Comparison of ENCODE assay signal across 10 cellular contexts in genomic region chr6:69719602-69720193, GRCh38.
DNase-seq lines count a peak whose midpoint lies in the region; ATAC-seq lines count a peak whose summit lies in the region.
"Had no signal": no experiment of that assay in that cellular context is flagged by ENCODE, and none has a peak within 500 bp of the region (broad histone marks: within the 10 kb centered on the region; RNA-seq: fewer than 3 reads in every experiment).

No MANE protein-coding gene starts in this region.

- no peaks in the 10 kb centered on the region for H3K9me3 Mint-ChIP-seq in activated CD4-positive, alpha-beta memory T cell treated with anti-CD3 and anti-CD28 coated beads for 36 hours

- intact Hi-C loops in activated CD4-positive, alpha-beta memory T cell treated with anti-CD3 and anti-CD28 coated beads for 36 hours (cut with micrococcal nuclease): loop anchor here (10.0 kb wide), 1 partner anchor 1085 kb away; the partner anchor contains the start of gene ADGRB3

- H3K4me3 Mint-ChIP-seq in activated CD4-positive, alpha-beta memory T cell treated with anti-CD3 and anti-CD28 coated beads for 36 hours: no peak overlapping the region
- H3K4me3 Mint-ChIP-seq: activated naive CD4-positive, alpha-beta T cell treated with anti-CD3 and anti-CD28 coated beads, Interleukin-2, amount 50 U/mL, for 24 hours; CD4-positive, alpha-beta memory T cell had no signal

- peak; percentile 61 for ATAC-seq in HG02623 (IDR thresholded peaks at IDR 0.05; ENCODE audit: unreplicated experiment)

- H3K36me3 Mint-ChIP-seq in activated CD4-positive, alpha-beta memory T cell treated with anti-CD3 and anti-CD28 coated beads for 36 hours: peaks cover 36% of the 10 kb centered on the region

- H3K4me1 Mint-ChIP-seq in activated CD4-positive, alpha-beta memory T cell treated with anti-CD3 and anti-CD28 coated beads for 36 hours (ENCODE audit: low read depth): peaks cover 4% of the 10 kb centered on the region

- POLR2A ChIA-PET in activated CD4-positive, alpha-beta memory T cell treated with anti-CD3 and anti-CD28 coated beads for 36 hours (lab: Charles Lee): no interaction called here

- DNase-seq in NCI-H524 (lab: John Stamatoyannopoulos, UW) (peak; percentile 7 to 74), NCI-H524 treated with DMSO at 0.1 percent for 48 hours (lab: John Stamatoyannopoulos, UW) (no peak), NCI-H748 treated with DMSO at 0.1 percent for 48 hours (lab: John Stamatoyannopoulos, UW) (peak; percentile 5), fibroblast of peridontal ligament (ENCODE audit: extremely low read depth) (peak; percentile 50), globus pallidus (ENCODE audit: low spot score) (no peak), NCI-H1048 (lab: John Stamatoyannopoulos, UW) (no peak)
- no peak for DNase-seq in activated CD4-positive, alpha-beta memory T cell treated with anti-CD3 and anti-CD28 coated beads for 36 hours

- H3K27ac Mint-ChIP-seq in activated CD4-positive, alpha-beta memory T cell treated with anti-CD3 and anti-CD28 coated beads for 36 hours: no peak overlapping the region
- H3K27ac Mint-ChIP-seq: activated naive CD4-positive, alpha-beta T cell treated with anti-CD3 and anti-CD28 coated beads, Interleukin-2, amount 50 U/mL, for 24 hours; CD4-positive, alpha-beta memory T cell had no signal

- no peaks in the 10 kb centered on the region for H3K27me3 Mint-ChIP-seq in activated CD4-positive, alpha-beta memory T cell treated with anti-CD3 and anti-CD28 coated beads for 36 hours
- H3K27me3 Mint-ChIP-seq: activated naive CD4-positive, alpha-beta T cell treated with anti-CD3 and anti-CD28 coated beads, Interleukin-2, amount 50 U/mL, for 24 hours; CD4-positive, alpha-beta memory T cell had no signal

- CTCF ChIA-PET in activated CD4-positive, alpha-beta memory T cell treated with anti-CD3 and anti-CD28 coated beads for 36 hours (lab: Charles Lee): interaction anchor here (0.7 kb wide), 1 partner anchor 115 kb away, joined by 3 read pairs; no protein-coding TSS in a partner anchor

Comparison
In these comparisons a context has a peak if more than half of its experiments do, and no peak if none do; other contexts are left out.
1. DNase-seq: peak in NCI-H524 (2 of 2), NCI-H748 treated with DMSO at 0.1 percent for 48 hours (single experiment) and fibroblast of peridontal ligament (single experiment); none in NCI-H524 treated with DMSO at 0.1 percent for 48 hours (single experiment), globus pallidus (single experiment), activated CD4-positive, alpha-beta memory T cell treated with anti-CD3 and anti-CD28 coated beads for 36 hours (single experiment) and NCI-H1048 (single experiment).